8 cellular contexts compared by ENCODE assay signal in the genomic region with DNA sequence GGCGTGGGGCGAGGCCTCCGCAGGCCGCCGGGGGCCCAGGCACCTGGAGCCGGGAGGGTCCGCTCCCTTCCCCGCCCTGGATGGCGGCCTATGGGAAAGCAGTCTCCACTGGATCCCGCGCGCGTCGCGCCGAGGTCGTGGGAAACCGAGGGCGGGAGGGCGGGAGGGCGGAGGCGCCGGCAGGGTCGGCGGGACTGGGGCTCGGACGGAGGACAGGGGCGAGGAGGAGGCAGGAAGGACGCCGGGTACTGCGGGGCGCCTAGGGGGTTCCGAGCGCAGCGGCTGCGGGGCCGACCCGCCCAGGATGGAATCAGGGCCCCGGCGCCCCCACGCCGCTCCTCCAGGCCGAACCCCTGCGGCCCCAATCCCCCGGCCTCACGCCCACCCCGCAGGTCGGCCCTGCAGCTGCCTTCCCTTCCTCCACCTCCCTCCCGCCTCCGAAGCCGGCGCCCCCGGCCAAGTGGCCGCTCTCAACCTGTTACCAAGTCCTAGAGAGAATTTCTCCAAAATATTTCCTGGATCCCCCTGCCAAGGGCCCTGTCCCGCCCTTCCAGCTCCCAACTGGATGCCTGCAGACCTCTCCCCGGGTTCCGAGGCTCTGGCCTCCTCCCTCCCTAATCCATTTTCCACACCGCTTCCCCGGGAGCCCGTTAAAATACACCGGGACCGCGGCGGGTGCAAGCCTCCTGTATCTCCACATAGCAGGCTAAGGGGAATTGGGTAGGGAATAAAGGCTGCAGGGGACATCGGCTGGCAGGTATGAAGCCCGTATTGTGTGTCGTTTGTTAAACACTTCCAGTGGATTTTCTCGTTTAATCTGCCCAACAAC.
DNase-seq lines count a peak whose midpoint lies in the region; ATAC-seq and TF ChIP-seq lines count a peak whose summit lies in the region.

No MANE protein-coding gene starts in this region.

- H3K4me1 ChIP-seq in CD8-positive, alpha-beta T cell (ENCODE audit: insufficient read depth, low read length): peaks cover 51% of the 10 kb centered on the region
- peaks cover 0 to 22% (median 0%) of the 10 kb centered on the region in 4 donors for H3K4me1 ChIP-seq in Peyer's patch
- no peaks in the 10 kb centered on the region for H3K4me1 ChIP-seq in endocrine pancreas (ENCODE audit: control insufficient read depth, insufficient read depth, low read length)
- H3K4me1 ChIP-seq in mucosa of descending colon (ENCODE audit: low read depth): peaks cover 20% of the 10 kb centered on the region
- H3K4me1 ChIP-seq in vagina: peaks cover 23% of the 10 kb centered on the region

- H3K36me3 ChIP-seq in CD8-positive, alpha-beta T cell (ENCODE audit: insufficient read depth, low read length): no peaks in the 10 kb centered on the region
- H3K36me3 ChIP-seq in Peyer's patch (no peaks in the 10 kb centered on the region), endocrine pancreas (ENCODE audit: control insufficient read depth, insufficient read depth, low read length) (no peaks in the 10 kb centered on the region), mucosa of descending colon (ENCODE audit: low read depth) (no peaks in the 10 kb centered on the region), vagina (no peaks in the 10 kb centered on the region)

- ATAC-seq in CD8-positive, alpha-beta T cell: peak; percentile 27
- peak; percentile 33 for ATAC-seq in mucosa of descending colon
- ATAC-seq in GM19395 (IDR thresholded peaks at IDR 0.05; ENCODE audit: unreplicated experiment): no peak
- no peak for ATAC-seq in HG02678 (IDR thresholded peaks at IDR 0.05; ENCODE audit: unreplicated experiment)

- no peaks in the 10 kb centered on the region for H3K9me3 Mint-ChIP-seq in CD8-positive, alpha-beta T cell

- CTCF ChIA-PET in CD8-positive, alpha-beta T cell (lab: Charles Lee): no interaction called here

- H3K9ac ChIP-seq in endocrine pancreas (ENCODE audit: control insufficient read depth, insufficient read depth, low read length): peak overlapping the region; percentile 48

- POLR2A ChIA-PET in CD8-positive, alpha-beta T cell (lab: Charles Lee): interaction anchor here (1.8 kb wide), 1 partner anchor 147 kb away, joined by 4 read pairs; the partner anchor contains the start of gene ERCC6L2

- H3K27me3 ChIP-seq in CD8-positive, alpha-beta T cell (ENCODE audit: insufficient read depth, low read length): no peaks in the 10 kb centered on the region
- H3K27me3 ChIP-seq in Peyer's patch: peaks cover 0 to 15% of the 10 kb centered on the region in 2 donors
- H3K27me3 ChIP-seq in endocrine pancreas (ENCODE audit: control insufficient read depth, insufficient read depth, low read length): peaks cover under 1% of the 10 kb centered on the region
- no peaks in the 10 kb centered on the region for H3K27me3 ChIP-seq in vagina

- peak overlapping the region; percentile 74 for H3K27ac ChIP-seq in CD8-positive, alpha-beta T cell (ENCODE audit: low read depth, low read length)
- H3K27ac ChIP-seq in Peyer's patch (peak overlapping the region; percentile 75 to 91 (median 80)), vagina (peak overlapping the region; percentile 76)

- intact Hi-C loops in CD8-positive, alpha-beta T cell (cut with DNase I, micrococcal nuclease): loop anchor here (2.0 to 10.0 kb wide), 5 partner anchors 13 to 515 kb away; partner anchors contain the start of gene ERCC6L2 (in 2 of the 2)
- intact Hi-C loops in mucosa of descending colon (cut with DNase I, micrococcal nuclease): no loop called here
- intact Hi-C loops in vagina (cut with DNase I): no loop called here

- TF ChIP-seq POLR2A in Peyer's patch (IDR thresholded peaks at IDR 0.05) (no peak), vagina (IDR thresholded peaks at IDR 0.05) (no peak)

- TF ChIP-seq CTCF in CD8-positive, alpha-beta T cell (IDR thresholded peaks at IDR 0.05): no peak
- TF ChIP-seq CTCF in Peyer's patch (IDR thresholded peaks at IDR 0.05) (no peak), mucosa of descending colon (IDR thresholded peaks at IDR 0.05) (no peak), vagina (IDR thresholded peaks at IDR 0.05) (no peak)

- H3K4me3 Mint-ChIP-seq in CD8-positive, alpha-beta T cell: peak overlapping the region; percentile 90

- peaks cover 66% of the 10 kb centered on the region for H3K4me1 Mint-ChIP-seq in CD8-positive, alpha-beta T cell (ENCODE audit: low read depth)

- peak overlapping the region; percentile 92 for H3K27ac Mint-ChIP-seq in CD8-positive, alpha-beta T cell

- H3K27me3 Mint-ChIP-seq in CD8-positive, alpha-beta T cell (ENCODE audit: low read depth): peaks cover 4% of the 10 kb centered on the region

- peak in 1 of 7 experiments; percentile 14 for DNase-seq in CD8-positive, alpha-beta T cell
- peak in 1 of 3 donors; percentile 55 for DNase-seq in Peyer's patch
- peak in 1 of 3 donors; percentile 43 for DNase-seq in mucosa of descending colon
- DNase-seq in vagina (ENCODE audit: extremely low spot score in 2 of 2): no peak
- no peak for DNase-seq in cortex of kidney (lab: John Stamatoyannopoulos, UW)

- no peaks in the 10 kb centered on the region for H3K9me3 ChIP-seq in CD8-positive, alpha-beta T cell (ENCODE audit: low read length)
- no peaks in the 10 kb centered on the region for H3K9me3 ChIP-seq in Peyer's patch
- no peaks in the 10 kb centered on the region for H3K9me3 ChIP-seq in endocrine pancreas (ENCODE audit: control insufficient read depth, low read length)
- no peaks in the 10 kb centered on the region for H3K9me3 ChIP-seq in mucosa of descending colon
- H3K9me3 ChIP-seq in vagina: no peaks in the 10 kb centered on the region

- H3K4me3 ChIP-seq in CD8-positive, alpha-beta T cell (ENCODE audit: low read depth, low read length): peak overlapping the region; percentile 61
- H3K4me3 ChIP-seq in Peyer's patch (peak overlapping the region; percentile 43 to 62 (median 54)), endocrine pancreas (ENCODE audit: control insufficient read depth, insufficient read depth, low read length) (no peak overlapping the region), mucosa of descending colon (no peak overlapping the region), vagina (peak overlapping the region; percentile 56 to 80)

- H3K36me3 Mint-ChIP-seq in CD8-positive, alpha-beta T cell: peaks cover 4% of the 10 kb centered on the region

Comparison
In these comparisons a context has a peak if more than half of its experiments do, and no peak if none do; other contexts are left out.
1. ATAC-seq: peak in CD8-positive, alpha-beta T cell (single experiment) and mucosa of descending colon (single experiment); none in GM19395 (single experiment) and HG02678 (single experiment).
2. H3K4me3 ChIP-seq: peak in CD8-positive, alpha-beta T cell (single experiment), Peyer's patch (4 of 4) and vagina (2 of 2); none in endocrine pancreas (single experiment) and mucosa of descending colon (single experiment).
3. intact Hi-C loops: an anchor here in CD8-positive, alpha-beta T cell (2.0 to 10.0 kb wide); none called in mucosa of descending colon and vagina.
4. Peak in every context shown above with its lines, with median percentiles within 50 percentile points of each other: H3K27ac ChIP-seq.